In genomic region chr2:148237911-148238310, GRCh38 we compare ENCODE assay signal across 19 cellular contexts.
"Had no signal": no experiment of that assay in that cellular context is flagged by ENCODE, and none has a peak within 500 bp of the region (broad histone marks: within the 10 kb centered on the region; RNA-seq: fewer than 3 reads in every experiment).

No MANE protein-coding gene starts in this region.

- H3K9me3 ChIP-seq: thyroid gland had no signal

- DNase-seq: dorsolateral prefrontal cortex; effector CD8-positive, alpha-beta T cell; heart left ventricle; hippocampal formation; islet precursor cell; mammary epithelial cell; natural killer cell; posterior cingulate gyrus; stimulated activated CD4-positive, alpha-beta T cell treated with anti-CD3 and anti-CD28 coated beads, Interleukin-2, amount 100 ng/mL, for 24 hours; stimulated activated naive CD4-positive, alpha-beta T cell; stomach; substantia nigra; thyroid gland; upper lobe of left lung; uterus had no signal

- H3K4me1 ChIP-seq: heart left ventricle, stomach, thyroid gland, upper lobe of left lung, uterus had no signal

- ATAC-seq: heart left ventricle, left lobe of liver, natural killer cell, sciatic nerve had no signal

- H3K4me3 ChIP-seq: coronary artery, dorsolateral prefrontal cortex, heart left ventricle, stomach, thyroid gland, upper lobe of left lung, uterus had no signal

- H3K36me3 ChIP-seq: thyroid gland, uterus had no signal

- FAIRE-seq: frontal cortex had no signal

- H3K27me3 ChIP-seq: dorsolateral prefrontal cortex, heart left ventricle, stomach, thyroid gland, upper lobe of left lung, uterus had no signal

- H3K27ac ChIP-seq: coronary artery, dorsolateral prefrontal cortex, heart left ventricle, stomach, thyroid gland, upper lobe of left lung, uterus had no signal
